In genomic region chr2:95007061-95007609, GRCh38 we compare ENCODE assay signal across 18 cellular contexts. TPM values are rescaled to one million over a fixed set of nuclear protein-coding genes. Genes with fewer than 3 reads are reported as not detected.
DNase-seq lines count a peak whose midpoint lies in the region; ATAC-seq and TF ChIP-seq lines count a peak whose summit lies in the region.
"Had no signal": no experiment of that assay in that cellular context is flagged by ENCODE, and none has a peak within 500 bp of the region (broad histone marks: within the 10 kb centered on the region; RNA-seq: fewer than 3 reads in every experiment).

No MANE protein-coding gene starts in this region.

- no peak overlapping the region for H3K27ac Mint-ChIP-seq in glutamatergic neuron (ENCODE audit: unreplicated experiment)
- H3K27ac Mint-ChIP-seq: CD8-positive, alpha-beta T cell had no signal

- no peaks in the 10 kb centered on the region for H3K36me3 Mint-ChIP-seq in glutamatergic neuron (ENCODE audit: unreplicated experiment)
- H3K36me3 Mint-ChIP-seq: CD8-positive, alpha-beta T cell had no signal

- H3K9me3 Mint-ChIP-seq in glutamatergic neuron (ENCODE audit: unreplicated experiment), result peaks cover 2% of the 10 kb centered on the region
- H3K9me3 Mint-ChIP-seq: CD8-positive, alpha-beta T cell had no signal

- H3K27ac ChIP-seq in rectal smooth muscle tissue (ENCODE audit: low read depth, low read length), result peak overlapping the region; percentile 80
- H3K27ac ChIP-seq: BLaER1 had no signal

- peak; percentile 61 for DNase-seq in cardiac septum (ENCODE audit: low spot score)
- no peak for DNase-seq in Right ventricle myocardium inferior (ENCODE audit: missing footprints)
- DNase-seq in glutamatergic neuron, result peak; percentile 1
- no peak for DNase-seq in 8988T
- DNase-seq in islet precursor cell, result no peak
- DNase-seq: CD8-positive, alpha-beta T cell; DMS53; NCI-H1092 treated with DMSO at 0.1 percent for 48 hours; NCI-H1694; NCI-H2081 treated with DMSO at 0.1 percent for 48 hours; NCI-H446 treated with DMSO at 0.1 percent for 48 hours; NCI-H69 had no signal

- no peaks in the 10 kb centered on the region for H3K36me3 ChIP-seq in rectal smooth muscle tissue (ENCODE audit: control insufficient read depth, insufficient read depth, low read length)
- H3K36me3 ChIP-seq: BLaER1 had no signal

- H3K4me3 ChIP-seq in rectal smooth muscle tissue (ENCODE audit: low read length), result no peak overlapping the region
- H3K4me3 ChIP-seq: BLaER1 had no signal

- TF ChIP-seq CTCF in glutamatergic neuron (IDR thresholded peaks at IDR 0.05; ENCODE audit: partially characterized antibody, unreplicated experiment), result no peak

- H3K27me3 ChIP-seq in rectal smooth muscle tissue (ENCODE audit: control insufficient read depth, insufficient read depth, low read length), result no peaks in the 10 kb centered on the region
- H3K27me3 ChIP-seq: BLaER1 had no signal

- peaks cover 9% of the 10 kb centered on the region for H3K27me3 Mint-ChIP-seq in glutamatergic neuron (ENCODE audit: unreplicated experiment)

- intact Hi-C loops in cardiac septum (cut with DNase I) (no loop called here), Right ventricle myocardium inferior (cut with DNase I) (no loop called here)

- no peak overlapping the region for H3K9ac ChIP-seq in rectal smooth muscle tissue (ENCODE audit: low read length)
- H3K9ac ChIP-seq: BLaER1 had no signal

- H3K4me1 ChIP-seq in rectal smooth muscle tissue (ENCODE audit: control insufficient read depth, insufficient read depth, low read length), result peaks cover 10% of the 10 kb centered on the region
- H3K4me1 ChIP-seq: BLaER1 had no signal

- peaks cover 20% of the 10 kb centered on the region for H3K4me1 Mint-ChIP-seq in glutamatergic neuron (ENCODE audit: low read depth, unreplicated experiment)

- no peak for ATAC-seq in Right ventricle myocardium inferior
- no peak for ATAC-seq in HG03196 (IDR thresholded peaks at IDR 0.05; ENCODE audit: unreplicated experiment)
- ATAC-seq: CD8-positive, alpha-beta T cell; Panc1 had no signal

- no peak overlapping the region for H3K4me3 Mint-ChIP-seq in glutamatergic neuron (ENCODE audit: unreplicated experiment)
- H3K4me3 Mint-ChIP-seq: CD8-positive, alpha-beta T cell had no signal

RNA-seq across cellular contexts. Expression of gene MAL, which starts 18.4 kb away (rescaled TPM):
- total RNA-seq in cardiac septum (8.3 TPM), Right ventricle myocardium inferior (8.7 TPM), glutamatergic neuron (ENCODE audit: unreplicated experiment) (9.0 TPM)
- total RNA-seq: A673, H1 had no signal

Comparison
In these comparisons a context has a peak if more than half of its experiments do, and no peak if none do; other contexts are left out.
1. DNase-seq: peak in cardiac septum (single experiment) and glutamatergic neuron (single experiment); none in Right ventricle myocardium inferior (single experiment), 8988T (single experiment) and islet precursor cell (single experiment).